In genomic region chr5:142873831-142874230, GRCh38 we compare ENCODE assay signal across 3 cellular contexts.
TF ChIP-seq lines count a peak whose summit lies in the region.

No MANE protein-coding gene starts in this region.

TF ChIP-seq in SK-N-SH, 30 proteins besides CTCF, POLR2A, EP300 and RAD21 (continued from another document):
- peak; percentile 29 for TF ChIP-seq SMC3 (IDR thresholded peaks at IDR 0.05; ENCODE audit: low read depth, low read length)

TF ChIP-seq in endothelial cell of umbilical vein, 7 proteins besides CTCF, POLR2A, EP300 and RAD21:
- no peak for TF ChIP-seq MAX (IDR thresholded peaks at IDR 0.05; ENCODE audit: insufficient read depth, insufficient read length)
- TF ChIP-seq GATA2 (IDR thresholded peaks at IDR 0.05; ENCODE audit: insufficient read depth, insufficient read length, low read depth, low read length): no peak
- TF ChIP-seq POLR2AphosphoS5 (IDR thresholded peaks at IDR 0.05; ENCODE audit: insufficient read depth, low read depth, low read length): no peak
- no peak for TF ChIP-seq FOS (IDR thresholded peaks at IDR 0.05; ENCODE audit: borderline replicate concordance, insufficient read depth, low read length)
- TF ChIP-seq MYC (IDR thresholded peaks at IDR 0.05; ENCODE audit: low read depth, low read length): no peak
- no peak for TF ChIP-seq EZH2 (IDR thresholded peaks at IDR 0.05; ENCODE audit: borderline replicate concordance, low read depth, low read length, severe bottlenecking)

TF ChIP-seq in GM23338, 12 proteins besides CTCF, POLR2A, EP300 and RAD21:
- no peak for TF ChIP-seq ETS1 (IDR thresholded peaks at IDR 0.05)
- TF ChIP-seq REST (IDR thresholded peaks at IDR 0.05; ENCODE audit: unreplicated experiment): no peak
- TF ChIP-seq EZH2phosphoT487 (IDR thresholded peaks at IDR 0.05; ENCODE audit: unreplicated experiment): no peak
- TF ChIP-seq NANOG (IDR thresholded peaks at IDR 0.05; ENCODE audit: borderline replicate concordance): no peak
- TF ChIP-seq CREB1 (CRISPR knock-in tag; IDR thresholded peaks at IDR 0.05; ENCODE audit: low read depth): no peak
- no peak for TF ChIP-seq ZNF331 (CRISPR knock-in tag; IDR thresholded peaks at IDR 0.05; ENCODE audit: low read depth)
- no peak for TF ChIP-seq EZH2 (IDR thresholded peaks at IDR 0.05; ENCODE audit: low read depth, unreplicated experiment)
- TF ChIP-seq JUNB (IDR thresholded peaks at IDR 0.05; ENCODE audit: unreplicated experiment): no peak
- TF ChIP-seq ZNF114 (CRISPR knock-in tag; IDR thresholded peaks at IDR 0.05): no peak
- TF ChIP-seq POLR2AphosphoS5 (IDR thresholded peaks at IDR 0.05; ENCODE audit: low read depth): no peak
